Comparison of ENCODE assay signal across 8 cellular contexts in genomic region chr19:58310685-58311084, GRCh38. TPM values are rescaled to one million over a fixed set of nuclear protein-coding genes. Genes with fewer than 3 reads are reported as not detected.
DNase-seq lines count a peak whose midpoint lies in the region; ATAC-seq, FAIRE-seq and TF ChIP-seq lines count a peak whose summit lies in the region.
"Not testable (repeated sequence)": the region's sequence is repeated elsewhere in the genome, so short reads cannot be mapped to it uniquely, and the experiment has no call there.

No MANE protein-coding gene starts in this region.

- H3K9me3 ChIP-seq in OCI-LY1 (ENCODE audit: low read length); liver (ENCODE audit: control insufficient read depth in 4 of 4, low read length in 3 of 4); transverse colon: not testable (repeated sequence)

- peak; percentile 25 to 48 for TF ChIP-seq RAD21 in liver (IDR thresholded peaks at IDR 0.05)

- in situ Hi-C loops in transverse colon (cut with MboI; ENCODE audit: low pct_ligation_motif_present in 1 of 4, low pct_unique_long_range_greater_than_20kb in 1 of 4, low sequenced_read_pairs in 3 of 4): not testable (repeated sequence)

- peaks cover 86% of the 10 kb centered on the region for H3K36me3 Mint-ChIP-seq in activated CD8-positive, alpha-beta T cell treated with anti-CD3 and anti-CD28 coated beads for 36 hours (ENCODE audit: low read depth)

- POLR2A ChIA-PET in activated CD8-positive, alpha-beta T cell treated with anti-CD3 and anti-CD28 coated beads for 36 hours (lab: Charles Lee): not testable (repeated sequence)

- H3K4me2 ChIP-seq in OCI-LY1 (ENCODE audit: low read length): not testable (repeated sequence)

- not testable (repeated sequence) for ATAC-seq in activated CD8-positive, alpha-beta T cell treated with anti-CD3 and anti-CD28 coated beads for 36 hours; foreskin keratinocyte

- not testable (repeated sequence) for H3K9me3 Mint-ChIP-seq in activated CD8-positive, alpha-beta T cell treated with anti-CD3 and anti-CD28 coated beads for 36 hours

- CTCF ChIA-PET in activated CD8-positive, alpha-beta T cell treated with anti-CD3 and anti-CD28 coated beads for 36 hours (lab: Charles Lee): interaction anchor here (1.0 to 1.9 kb wide), 2 partner anchors 16 to 209 kb away, joined by 3 to 5 read pairs; partner anchors contain the start of genes ZBTB45 and ZSCAN22

- DNase-seq in D721Med (ENCODE audit: insufficient read length, low spot score); foreskin keratinocyte; transverse colon: not testable (repeated sequence)
- peak; percentile 30 for DNase-seq in activated CD8-positive, alpha-beta T cell treated with anti-CD3 and anti-CD28 coated beads for 36 hours
- DNase-seq in cerebellar cortex (ENCODE audit: low spot score) (peak; percentile 58), posterior cingulate gyrus (peak in 8 of 10 donors; percentile 38 to 94 (median 56))

- not testable (repeated sequence) for H4K20me1 ChIP-seq in OCI-LY1 (ENCODE audit: insufficient read depth, low read length)

- H3K4me1 ChIP-seq in OCI-LY1 (ENCODE audit: insufficient read depth, low read length, severe bottlenecking) (peaks cover 11% of the 10 kb centered on the region), liver (ENCODE audit: control insufficient read depth in 4 of 4, insufficient read depth in 4 of 4, low read length in 3 of 4) (peaks cover 4 to 14% (median 12%) of the 10 kb centered on the region in 4 donors), transverse colon (peaks cover 9 to 11% (median 9%) of the 10 kb centered on the region in 4 donors)
- H3K4me1 ChIP-seq in foreskin keratinocyte: not testable (repeated sequence)

- TF ChIP-seq POLR2A in transverse colon (IDR thresholded peaks at IDR 0.05): not testable (repeated sequence)

- WGBS in liver: 81% methylated on average over 13 of the region's 13 CpGs
- WGBS in transverse colon (ENCODE audit: low coverage in 1 of 2), 2 donors: 61 to 78% methylated on average over 5 to 13 of the region's 13 CpGs

- H3K27ac Mint-ChIP-seq in activated CD8-positive, alpha-beta T cell treated with anti-CD3 and anti-CD28 coated beads for 36 hours: not testable (repeated sequence)

- peaks cover 33% of the 10 kb centered on the region for H3K4me1 Mint-ChIP-seq in activated CD8-positive, alpha-beta T cell treated with anti-CD3 and anti-CD28 coated beads for 36 hours (ENCODE audit: low read depth)

- not testable (repeated sequence) for H3F3A ChIP-seq in OCI-LY1 (ENCODE audit: insufficient read depth, low read length)

- intact Hi-C loops in activated CD8-positive, alpha-beta T cell treated with anti-CD3 and anti-CD28 coated beads for 36 hours (cut with micrococcal nuclease): loop anchor here (5.0 kb wide), 1 partner anchor 83 kb away; the partner anchor contains the start of gene ZNF544
- intact Hi-C loops in posterior cingulate gyrus (cut with DNase I); transverse colon (cut with DNase I; ENCODE audit: low total_unique reads): not testable (repeated sequence)

- not testable (repeated sequence) for TF ChIP-seq EP300 in transverse colon (IDR thresholded peaks at IDR 0.05; ENCODE audit: low read depth)

- H3K27me3 ChIP-seq in OCI-LY1 (ENCODE audit: insufficient read depth, low read length); foreskin keratinocyte; liver (ENCODE audit: control insufficient read depth in 4 of 4, insufficient read depth in 4 of 4, low read length in 3 of 4); transverse colon: not testable (repeated sequence)

- not testable (repeated sequence) for H3K4me3 Mint-ChIP-seq in activated CD8-positive, alpha-beta T cell treated with anti-CD3 and anti-CD28 coated beads for 36 hours

- not testable (repeated sequence) for H3K27me3 Mint-ChIP-seq in activated CD8-positive, alpha-beta T cell treated with anti-CD3 and anti-CD28 coated beads for 36 hours

- not testable (repeated sequence) for H3K79me2 ChIP-seq in OCI-LY1 (ENCODE audit: insufficient read depth, low read length)

- peaks cover 88% of the 10 kb centered on the region for H3K36me3 ChIP-seq in OCI-LY1 (ENCODE audit: insufficient read depth, low read length)
- H3K36me3 ChIP-seq in liver (ENCODE audit: control insufficient read depth in 4 of 4, insufficient read depth in 3 of 4, low read depth in 1 of 4, low read length in 3 of 4): peaks cover 18 to 63% (median 45%) of the 10 kb centered on the region in 4 donors
- H3K36me3 ChIP-seq in transverse colon: peaks cover 0 to 42% (median 18%) of the 10 kb centered on the region in 4 donors

- not testable (repeated sequence) for FAIRE-seq in D721Med (lab: Jason Lieb, UNC)

- not testable (repeated sequence) for H3K4me3 ChIP-seq in OCI-LY1 (ENCODE audit: low read depth, low read length, poor library complexity, severe bottlenecking); liver (ENCODE audit: low read depth in 1 of 3, low read length in 3 of 3); transverse colon

- peak; percentile 27 for TF ChIP-seq CTCF in D721Med (IDR thresholded peaks at IDR 0.05; ENCODE audit: insufficient read depth, missing control alignments)
- TF ChIP-seq CTCF in OCI-LY1 (IDR thresholded peaks at IDR 0.05; ENCODE audit: low read length): peak; percentile 7; the same call in 1 of the 2 replicates
- TF ChIP-seq CTCF in activated CD8-positive, alpha-beta T cell treated with anti-CD3 and anti-CD28 coated beads for 36 hours (IDR thresholded peaks at IDR 0.05): peak; percentile 54
- TF ChIP-seq CTCF in foreskin keratinocyte (conservative IDR thresholded peaks at IDR 0.05): peak; percentile 70
- TF ChIP-seq CTCF in liver (IDR thresholded peaks at IDR 0.05; ENCODE audit: low read depth, low read length, missing input control): peak; percentile 6
- TF ChIP-seq CTCF in transverse colon (IDR thresholded peaks at IDR 0.05): peak in 4 of 5 experiments; percentile 15 to 35 (median 27)

- not testable (repeated sequence) for H3K27ac ChIP-seq in OCI-LY1 (ENCODE audit: low read depth, low read length, poor library complexity, severe bottlenecking); foreskin keratinocyte; liver (ENCODE audit: low read depth in 1 of 2, low read length in 2 of 2); transverse colon

- H3K9me2 ChIP-seq in OCI-LY1 (ENCODE audit: low read depth, low read length): not testable (repeated sequence)

- not testable (repeated sequence) for H3K9ac ChIP-seq in OCI-LY1 (ENCODE audit: low read length); liver (ENCODE audit: low read depth in 1 of 2, low read length in 2 of 2)

- H2AFZ ChIP-seq in OCI-LY1 (ENCODE audit: low read length): not testable (repeated sequence)

RNA-seq across cellular contexts. Expression of gene ERVK3-1, which starts 5.5 kb away (rescaled TPM):
- total RNA-seq in activated CD8-positive, alpha-beta T cell treated with anti-CD3 and anti-CD28 coated beads for 36 hours: 10 to 100 TPM; 40.6 to 43.0 TPM
- total RNA-seq in foreskin keratinocyte (36.1 and 37.2 TPM in 2 replicates), liver (10 to 100 TPM; 21.4 to 28.0 TPM), transverse colon (10 to 100 TPM; 13.3 to 58.9 (median 36.2) TPM)
- polyA plus RNA-seq in foreskin keratinocyte (40.6 and 49.2 TPM in 2 replicates), liver (10 to 100 TPM; 17.6 to 31.7 TPM)

RNA-seq across cellular contexts. Expression of gene ZSCAN22, which starts 16.1 kb away (rescaled TPM):
- total RNA-seq in activated CD8-positive, alpha-beta T cell treated with anti-CD3 and anti-CD28 coated beads for 36 hours: 1 to 10 TPM; 2.6 to 2.9 TPM
- total RNA-seq in foreskin keratinocyte (2.9 and 3.6 TPM in 2 replicates), liver (1 to 10 TPM; 3.1 to 3.5 TPM), transverse colon (10 to 100 TPM in 1 of 4 donors, 1 to 10 TPM in 3; 3.0 to 11.6 (median 3.3) TPM)
- polyA plus RNA-seq in foreskin keratinocyte (1.0 and 1.3 TPM in 2 replicates), liver (under 1 TPM; 0.88 to 0.89 TPM)

RNA-seq across cellular contexts. Expression of gene ZNF8, which starts 31.9 kb away (rescaled TPM):
- 1 to 10 TPM; 5.2 to 5.8 TPM for total RNA-seq in activated CD8-positive, alpha-beta T cell treated with anti-CD3 and anti-CD28 coated beads for 36 hours
- 4.8 and 5.2 TPM in 2 replicates for total RNA-seq in foreskin keratinocyte
- polyA plus RNA-seq in foreskin keratinocyte: 0.71 and 0.85 TPM in 2 replicates
- 1 to 10 TPM; 2.7 to 4.6 TPM for total RNA-seq in liver
- under 1 TPM; 0.37 to 0.50 TPM for polyA plus RNA-seq in liver
- 1 to 10 TPM; 4.6 to 6.6 (median 6.3) TPM for total RNA-seq in transverse colon

RNA-seq across cellular contexts. Expression of gene A1BG, which starts 42.6 kb away (rescaled TPM):
- 10 to 100 TPM; 35.2 to 36.2 TPM for total RNA-seq in activated CD8-positive, alpha-beta T cell treated with anti-CD3 and anti-CD28 coated beads for 36 hours
- total RNA-seq in foreskin keratinocyte (6.6 and 10.4 TPM in 2 replicates), liver (100 to 1,000 TPM; 521 to 838 TPM), transverse colon (10 to 100 TPM in 1 of 4 donors, 1 to 10 TPM in 1, under 1 TPM in 1, not detected in 1; 0.60 to 25.1 (median 3.7) TPM)
- polyA plus RNA-seq in foreskin keratinocyte (11.4 and 14.9 TPM in 2 replicates), liver (1,000 to 10,000 TPM; 1,221 to 2,157 TPM)

RNA-seq across cellular contexts. Expression of gene ZNF497, which starts 51.9 kb away (rescaled TPM):
- total RNA-seq in activated CD8-positive, alpha-beta T cell treated with anti-CD3 and anti-CD28 coated beads for 36 hours: 1 to 10 TPM; 1.3 to 1.6 TPM
- total RNA-seq in foreskin keratinocyte: 0.28 and 0.41 TPM in 2 replicates
- polyA plus RNA-seq in foreskin keratinocyte: 0.33 and 0.43 TPM in 2 replicates
- total RNA-seq in liver: 1 to 10 TPM; 1.1 to 4.4 TPM
- 1 to 10 TPM in 1 of 2 donors, under 1 TPM in 1; 0.60 to 1.4 TPM for polyA plus RNA-seq in liver
- 10 to 100 TPM in 1 of 4 donors, 1 to 10 TPM in 3; 1.3 to 19.3 (median 4.2) TPM for total RNA-seq in transverse colon

Comparison
In these comparisons a context has a peak if more than half of its experiments do, and no peak if none do; other contexts are left out.
1. CTCF ChIP-seq: peak in every context shown above with its lines; median percentile 70 in foreskin keratinocyte; 54 in activated CD8-positive, alpha-beta T cell treated with anti-CD3 and anti-CD28 coated beads for 36 hours; 27 in D721Med; 27 in transverse colon; 7 in OCI-LY1; 6 in liver.